Comparison of ENCODE assay signal across 27 cellular contexts in genomic region chr11:33766085-33766484, GRCh38.
"Had no signal": no experiment of that assay in that cellular context is flagged by ENCODE, and none has a peak within 500 bp of the region (broad histone marks: within the 10 kb centered on the region; RNA-seq: fewer than 3 reads in every experiment).

No MANE protein-coding gene starts in this region.

- H3K4me1 ChIP-seq: suprapubic skin, testis, thyroid gland, tibial artery, tibial nerve, transverse colon, upper lobe of left lung, upper lobe of right lung, uterus had no signal

- H3K4me3 ChIP-seq: stomach, suprapubic skin, testis, thoracic aorta, thyroid gland, tibial artery, tibial nerve, transverse colon, upper lobe of left lung, upper lobe of right lung, uterus, vagina had no signal

- H3K27me3 ChIP-seq: stomach, suprapubic skin, testis, thyroid gland, tibial artery, tibial nerve, transverse colon, upper lobe of left lung, upper lobe of right lung, uterus, vagina had no signal

- H3K27ac ChIP-seq: stomach, suprapubic skin, testis, thoracic aorta, thyroid gland, tibial artery, tibial nerve, transverse colon, upper lobe of left lung, upper lobe of right lung, uterus, vagina had no signal

- ATAC-seq: stimulated activated effector memory CD8-positive, alpha-beta T cell treated with anti-CD3 and anti-CD28 coated beads, Interleukin-12 subunit alpha, Interleukin-12 subunit beta, amount 100 ng/mL, for 72 hours; stimulated activated memory B cell treated with anti-CD40 and anti-IgM and Interleukin-4, amounts not matched to agents 10 μg/mL and 1 μg/mL and 100 μg/mL, for 72 hours; stimulated activated naive B cell treated with anti-CD40 and anti-IgM and Interleukin-4, amounts not matched to agents 10 μg/mL and 1 μg/mL and 100 μg/mL, for 72 hours; stimulated activated naive CD8-positive, alpha-beta T cell treated with anti-CD3 and anti-CD28 coated beads, Interleukin-15, amount 100 ng/mL, for 72 hours; stimulated activated naive CD8-positive, alpha-beta T cell treated with anti-CD3 and anti-CD28 coated beads, Interleukin-15, Interleukin-2, amounts not matched to agents 100 U/mL and 50 U/mL, for 24 hours; upper lobe of right lung had no signal

- H3K9me3 ChIP-seq: stomach, suprapubic skin, testis, thoracic aorta, thyroid gland, tibial artery, transverse colon, upper lobe of left lung, upper lobe of right lung, vagina had no signal

- DNase-seq: stimulated activated CD4-positive, alpha-beta T cell treated with anti-CD3 and anti-CD28 coated beads, Interleukin-2, amount 100 ng/mL, for 48 hours; stimulated activated CD4-positive, alpha-beta T cell treated with anti-CD3 and anti-CD28 coated beads, Interleukin-4, amount 100 ng/mL, for 1 hour; stimulated activated CD4-positive, alpha-beta T cell treated with anti-CD3 and anti-CD28 coated beads, Interleukin-4, amount 100 ng/mL, for 24 hours; stimulated activated CD4-positive, alpha-beta T cell treated with anti-CD3 and anti-CD28 coated beads, Interleukin-4, amount 100 ng/mL, for 4 hours; stimulated activated CD8-positive, alpha-beta memory T cell treated with anti-CD3 and anti-CD28 coated beads, Interleukin-4, amount 100 ng/mL, for 48 hours; stimulated activated naive B cell treated with anti-CD40 and anti-IgM and Interleukin-4, amounts not matched to agents 10 μg/mL and 1 μg/mL and 100 μg/mL, for 72 hours; stimulated activated naive CD4-positive, alpha-beta T cell; stimulated activated naive CD4-positive, alpha-beta T cell treated with Interleukin-2 at 50 U/mL for 16 hours; stimulated activated naive CD8-positive, alpha-beta T cell treated with anti-CD3 and anti-CD28 coated beads, Interleukin-15, amount 100 ng/mL, for 72 hours; stimulated activated naive CD8-positive, alpha-beta T cell treated with anti-CD3 and anti-CD28 coated beads, Interleukin-15, Interleukin-2, amounts not matched to agents 100 U/mL and 50 U/mL, for 24 hours; stomach; substantia nigra; testis; thyroid gland; tibial artery; transverse colon; trophoblast cell; upper lobe of left lung; upper lobe of right lung; uterus had no signal

- FAIRE-seq: urothelium cell line had no signal
